22 cellular contexts compared by ENCODE assay signal in the genomic region with DNA sequence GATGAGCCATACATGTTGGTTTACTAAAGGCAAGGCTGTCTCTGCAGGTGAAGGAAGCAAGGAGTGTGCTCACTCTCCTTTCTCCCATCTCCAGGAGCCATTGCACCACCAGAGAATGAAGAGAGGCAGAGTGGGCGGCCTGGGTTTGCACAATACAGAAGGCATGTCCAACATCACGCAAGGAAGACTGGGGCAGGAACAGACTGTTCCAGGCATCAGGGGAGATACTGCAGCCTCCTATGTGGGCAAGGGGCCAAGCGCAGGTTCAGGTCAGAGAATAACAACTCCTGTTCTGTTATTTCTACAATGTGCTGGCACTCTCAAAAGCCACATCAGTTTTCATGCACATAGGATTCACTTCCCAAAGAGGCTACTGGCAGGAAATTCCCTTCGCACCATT. TPM values are rescaled to one million over a fixed set of nuclear protein-coding genes. Genes with fewer than 3 reads are reported as not detected.
A peak's percentile ranks its signal among the peaks of the same experiment; 100 is the strongest.
DNase-seq lines count a peak whose midpoint lies in the region; ATAC-seq, FAIRE-seq and TF ChIP-seq lines count a peak whose summit lies in the region.
"Had no signal": no experiment of that assay in that cellular context is flagged by ENCODE, and none has a peak within 500 bp of the region (broad histone marks: within the 10 kb centered on the region; RNA-seq: fewer than 3 reads in every experiment).

No MANE protein-coding gene starts in this region.

- no peak for ATAC-seq in natural killer cell treated with Interleukin-12 subunit alpha and Interleukin-12 subunit beta and Interleukin-15 and Interleukin-18, amount 100 ng/mL, for 72 hours
- no peak for ATAC-seq in HG02642 (IDR thresholded peaks at IDR 0.05; ENCODE audit: poor library complexity, unreplicated experiment)
- no peak for ATAC-seq in GM21528 (IDR thresholded peaks at IDR 0.05; ENCODE audit: low FRiP score, unreplicated experiment)
- ATAC-seq: activated CD8-positive, alpha-beta T cell treated with anti-CD3 and anti-CD28 coated beads, Interleukin-2, amount 10 ng/mL, durations not matched to agents 7 days and 5 days; heart right ventricle had no signal

- no peak for TF ChIP-seq CTCF in choroid plexus epithelial cell (conservative IDR thresholded peaks at IDR 0.05; ENCODE audit: low read depth, low read length)

- POLR2A ChIA-PET in CD4-positive, alpha-beta memory T cell (lab: Charles Lee; ENCODE audit: partially characterized antibody): no interaction called here

- H3K4me3 ChIP-seq in CD4-positive, alpha-beta memory T cell (ENCODE audit: low read length in 2 of 2): no peak overlapping the region
- H3K4me3 ChIP-seq in choroid plexus epithelial cell (ENCODE audit: low read depth, low read length): no peak overlapping the region
- H3K4me3 ChIP-seq: adrenal gland, dorsolateral prefrontal cortex, heart right ventricle, left ventricle myocardium inferior, suprapubic skin had no signal

- CTCF ChIA-PET in CD4-positive, alpha-beta memory T cell (lab: Charles Lee; ENCODE audit: partially characterized antibody): no interaction called here

- no peaks in the 10 kb centered on the region for H3K27me3 ChIP-seq in CD4-positive, alpha-beta memory T cell (ENCODE audit: insufficient read depth, low read length)
- H3K27me3 ChIP-seq: adrenal gland, dorsolateral prefrontal cortex, heart right ventricle, suprapubic skin had no signal

- peak overlapping the region; percentile 47 to 95 (median 72) for H3K27ac Mint-ChIP-seq in CD4-positive, alpha-beta memory T cell
- peak overlapping the region; percentile 93 to 100 for H3K27ac Mint-ChIP-seq in natural killer cell treated with Interleukin-12 subunit alpha and Interleukin-12 subunit beta and Interleukin-15 and Interleukin-18, amount 100 ng/mL, for 72 hours
- H3K27ac Mint-ChIP-seq: HFFc6 had no signal

- peaks cover 13% of the 10 kb centered on the region for H3K36me3 ChIP-seq in CD4-positive, alpha-beta memory T cell (ENCODE audit: insufficient read depth, low read length)
- H3K36me3 ChIP-seq: left ventricle myocardium inferior, suprapubic skin had no signal

- peaks cover 0 to 20% (median 10%) of the 10 kb centered on the region in 8 donors for H3K9me3 Mint-ChIP-seq in CD4-positive, alpha-beta memory T cell
- H3K9me3 Mint-ChIP-seq in natural killer cell treated with Interleukin-12 subunit alpha and Interleukin-12 subunit beta and Interleukin-15 and Interleukin-18, amount 100 ng/mL, for 72 hours: peaks cover 3% of the 10 kb centered on the region

- H3K36me3 Mint-ChIP-seq in CD4-positive, alpha-beta memory T cell: peaks cover 24 to 34% of the 10 kb centered on the region in 2 donors
- peaks cover 13% of the 10 kb centered on the region for H3K36me3 Mint-ChIP-seq in natural killer cell treated with Interleukin-12 subunit alpha and Interleukin-12 subunit beta and Interleukin-15 and Interleukin-18, amount 100 ng/mL, for 72 hours

- H3K4me1 ChIP-seq in CD4-positive, alpha-beta memory T cell (ENCODE audit: insufficient read depth, low read length): peaks cover 33% of the 10 kb centered on the region

- H3K4me3 Mint-ChIP-seq in CD4-positive, alpha-beta memory T cell: peak overlapping the region in 1 of 8 donors; percentile 10
- H3K4me3 Mint-ChIP-seq in natural killer cell treated with Interleukin-12 subunit alpha and Interleukin-12 subunit beta and Interleukin-15 and Interleukin-18, amount 100 ng/mL, for 72 hours: no peak overlapping the region
- H3K4me3 Mint-ChIP-seq: activated CD8-positive, alpha-beta T cell treated with anti-CD3 and anti-CD28 coated beads, Interleukin-2, amount 10 ng/mL, durations not matched to agents 7 days and 5 days; HFFc6 had no signal

- peaks cover 8 to 12% of the 10 kb centered on the region in 2 donors for H3K9me3 ChIP-seq in CD4-positive, alpha-beta memory T cell (ENCODE audit: control insufficient read depth in 1 of 2, low read length in 2 of 2)
- H3K9me3 ChIP-seq: suprapubic skin had no signal

- intact Hi-C loops in CD4-positive, alpha-beta memory T cell (cut with micrococcal nuclease): no loop called here

- peaks cover 33 to 59% (median 47%) of the 10 kb centered on the region in 4 donors for H3K4me1 Mint-ChIP-seq in CD4-positive, alpha-beta memory T cell
- peaks cover 42 to 46% of the 10 kb centered on the region in 2 donors for H3K4me1 Mint-ChIP-seq in natural killer cell treated with Interleukin-12 subunit alpha and Interleukin-12 subunit beta and Interleukin-15 and Interleukin-18, amount 100 ng/mL, for 72 hours (ENCODE audit: low read depth in 2 of 2)

- H3K27ac ChIP-seq in CD4-positive, alpha-beta memory T cell (ENCODE audit: low read depth, low read length): no peak overlapping the region
- H3K27ac ChIP-seq: adrenal gland, dorsolateral prefrontal cortex, heart right ventricle, left ventricle myocardium inferior, suprapubic skin had no signal

- DNase-seq in CD4-positive, alpha-beta memory T cell: no peak
- DNase-seq in MV-4-11 (lab: John Stamatoyannopoulos, UW) (peak; percentile 5), choroid plexus epithelial cell (ENCODE audit: low read depth) (peak; percentile 46), frontal cortex (ENCODE audit: low spot score in 2 of 2) (no peak)
- DNase-seq in natural killer cell treated with Interleukin-12 subunit alpha and Interleukin-12 subunit beta and Interleukin-15 and Interleukin-18, amount 100 ng/mL, for 72 hours (ENCODE audit: low spot score): no peak
- DNase-seq: activated CD4-positive, CD25-positive, alpha-beta regulatory T cell; activated CD8-positive, alpha-beta T cell treated with anti-CD3 and anti-CD28 coated beads, Interleukin-2, amount 10 ng/mL, durations not matched to agents 7 days and 5 days; activated naive CD4-positive, alpha-beta T cell; activated T-cell treated with anti-CD3 and anti-CD28 coated beads, Interleukin-2, amount 50 U/mL, for 1 hour; adrenal gland; heart right ventricle; HFFc6; Kasumi-1; left ventricle myocardium inferior; midbrain; NCI-H1105 treated with DMSO at 0.1 percent for 48 hours; NCI-H2107; NCI-H526 had no signal

- no peaks in the 10 kb centered on the region for H3K27me3 Mint-ChIP-seq in CD4-positive, alpha-beta memory T cell
- no peaks in the 10 kb centered on the region for H3K27me3 Mint-ChIP-seq in natural killer cell treated with Interleukin-12 subunit alpha and Interleukin-12 subunit beta and Interleukin-15 and Interleukin-18, amount 100 ng/mL, for 72 hours

- FAIRE-seq in frontal cortex (lab: Jason Lieb, UNC): no peak

RNA-seq across cellular contexts. Expression of gene TMEM229B, which starts 1.7 kb away (rescaled TPM):
- total RNA-seq in CD4-positive, alpha-beta memory T cell: 10 to 100 TPM; 34.9 to 35.8 TPM
- 10 to 100 TPM; 12.5 to 28.9 TPM for polyA plus RNA-seq in CD4-positive, alpha-beta memory T cell
- 10 to 100 TPM in 1 of 2 donors, 1 to 10 TPM in 1; 7.1 to 14.7 TPM for total RNA-seq in natural killer cell treated with Interleukin-12 subunit alpha and Interleukin-12 subunit beta and Interleukin-15 and Interleukin-18, amount 100 ng/mL, for 72 hours
- 22.4 TPM for total RNA-seq in frontal cortex

RNA-seq across cellular contexts. Expression of gene PLEKHH1, which starts 42.9 kb away (rescaled TPM):
- total RNA-seq in CD4-positive, alpha-beta memory T cell: under 1 TPM; 0.22 to 0.41 TPM
- 1 to 10 TPM in 1 of 2 donors, not detected in 1; 1.1 TPM for polyA plus RNA-seq in CD4-positive, alpha-beta memory T cell
- total RNA-seq in natural killer cell treated with Interleukin-12 subunit alpha and Interleukin-12 subunit beta and Interleukin-15 and Interleukin-18, amount 100 ng/mL, for 72 hours: 1 to 10 TPM; 1.2 to 1.9 TPM
- total RNA-seq in frontal cortex: 7.3 TPM

Comparison
In these comparisons a context has a peak if more than half of its experiments do, and no peak if none do; other contexts are left out.
1. DNase-seq: peak in MV-4-11 (single experiment) and choroid plexus epithelial cell (single experiment); none in CD4-positive, alpha-beta memory T cell (0 of 5), natural killer cell treated with Interleukin-12 subunit alpha and Interleukin-12 subunit beta and Interleukin-15 and Interleukin-18, amount 100 ng/mL, for 72 hours (single experiment) and frontal cortex (0 of 2).